ENCODE assay signal across 8 cellular contexts in the genomic region with DNA sequence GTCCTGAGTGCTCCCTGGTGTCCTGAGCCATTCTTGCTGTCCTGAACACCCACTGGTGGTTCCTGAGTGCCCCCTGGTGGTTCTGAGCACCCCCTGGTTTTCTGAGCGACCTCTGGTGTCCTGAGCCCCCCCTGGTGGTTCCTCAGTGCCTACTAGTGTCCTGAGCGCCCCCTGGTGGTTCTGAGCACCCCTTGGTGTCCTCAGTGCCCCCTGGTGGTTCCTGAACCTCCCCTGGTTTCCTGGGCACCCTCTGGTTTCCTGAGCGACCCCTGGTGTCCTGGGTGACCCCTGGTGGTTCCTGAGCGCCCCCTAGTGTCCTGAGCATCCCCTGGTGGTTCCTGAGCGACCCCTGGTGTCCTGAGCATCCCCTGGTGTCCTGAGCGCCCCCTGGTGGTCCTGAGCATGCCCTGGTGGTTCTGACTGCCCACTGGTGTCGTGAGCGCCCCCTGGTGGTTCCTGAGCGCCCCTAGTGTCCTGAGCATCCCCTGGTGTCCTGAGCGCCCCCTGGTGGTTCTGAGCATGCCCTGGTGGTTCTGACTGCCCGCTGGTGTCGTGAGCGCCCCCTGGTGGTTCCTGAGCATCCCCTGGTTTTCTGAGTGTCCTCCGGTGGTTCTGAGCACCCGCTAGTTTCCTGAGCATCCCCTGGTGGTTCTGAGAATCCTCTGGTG.
DNase-seq lines count a peak whose midpoint lies in the region; ATAC-seq, FAIRE-seq and TF ChIP-seq lines count a peak whose summit lies in the region.

No MANE protein-coding gene starts in this region.

- no peaks in the 10 kb centered on the region for H3K4me1 Mint-ChIP-seq in Calu3 (ENCODE audit: low read depth, unreplicated experiment)
- H3K4me1 Mint-ChIP-seq in activated CD4-positive, alpha-beta T cell treated with anti-CD3 and anti-CD28 coated beads, Interleukin-2, amount 10 ng/mL, durations not matched to agents 24 days and 14 days: peaks cover 42% of the 10 kb centered on the region

- no peak overlapping the region for H3K14ac ChIP-seq in H1 (ENCODE audit: insufficient read length)

- peaks cover 4% of the 10 kb centered on the region for H3K27me3 Mint-ChIP-seq in Calu3 (ENCODE audit: unreplicated experiment)
- no peaks in the 10 kb centered on the region for H3K27me3 Mint-ChIP-seq in activated CD4-positive, alpha-beta T cell treated with anti-CD3 and anti-CD28 coated beads, Interleukin-2, amount 10 ng/mL, durations not matched to agents 24 days and 14 days

- no peak overlapping the region for H3K27ac Mint-ChIP-seq in Calu3 (ENCODE audit: unreplicated experiment)
- peak overlapping the region; percentile 70 for H3K27ac Mint-ChIP-seq in activated CD4-positive, alpha-beta T cell treated with anti-CD3 and anti-CD28 coated beads, Interleukin-2, amount 10 ng/mL, durations not matched to agents 24 days and 14 days

- CTCF ChIA-PET in Calu3 (lab: Charles Lee) (no interaction called here), H1 (lab: Charles Lee; ENCODE audit: partially characterized antibody) (no interaction called here)

- no peak overlapping the region for H4K8ac ChIP-seq in H1 (ENCODE audit: extremely low read depth, insufficient read depth, low read length)

- no peak overlapping the region for H2BK5ac ChIP-seq in H1 (ENCODE audit: low read depth, low read length)

- H3K56ac ChIP-seq in H1 (replicated peaks; ENCODE audit: insufficient read length, low read depth, low read length): no peak overlapping the region

- ATAC-seq in GM21367 (IDR thresholded peaks at IDR 0.05; ENCODE audit: unreplicated experiment) (peak; percentile 52), psoas muscle (peak; percentile 36 to 80 (median 68)), gastrocnemius medialis (no peak), HG02884 (IDR thresholded peaks at IDR 0.05; ENCODE audit: unreplicated experiment) (no peak)

- DNase-seq in Calu3 (peak; percentile 37), Karpas-422 (peak; percentile 88), H1 (ENCODE audit: low read depth in 1 of 2, low spot score in 2 of 2) (peak in 1 of 2 experiments; percentile 36), psoas muscle (peak; percentile 39 to 67), gastrocnemius medialis (no peak)
- peak; percentile 96 for DNase-seq in activated CD4-positive, alpha-beta T cell treated with anti-CD3 and anti-CD28 coated beads, Interleukin-2, amount 10 ng/mL, durations not matched to agents 24 days and 14 days

- no peaks in the 10 kb centered on the region for H3K36me3 Mint-ChIP-seq in Calu3 (ENCODE audit: insufficient read depth, unreplicated experiment)
- H3K36me3 Mint-ChIP-seq in activated CD4-positive, alpha-beta T cell treated with anti-CD3 and anti-CD28 coated beads, Interleukin-2, amount 10 ng/mL, durations not matched to agents 24 days and 14 days (ENCODE audit: low read depth): no peaks in the 10 kb centered on the region

- POLR2A ChIA-PET in H1 (lab: Charles Lee; ENCODE audit: partially characterized antibody): no interaction called here

- H2BK120ac ChIP-seq in H1 (replicated peaks; ENCODE audit: low read depth, low read length): no peak overlapping the region

- H3K23ac ChIP-seq in H1 (ENCODE audit: insufficient read length): no peak overlapping the region

- H3K4me2 ChIP-seq in Karpas-422 (ENCODE audit: low read depth, low read length, poor library complexity, severe bottlenecking) (no peak overlapping the region), H1 (ENCODE audit: insufficient read depth in 1 of 2, low read depth in 2 of 2, low read length in 2 of 2) (no peak overlapping the region)

- no peak overlapping the region for H2AK5ac ChIP-seq in H1 (ENCODE audit: low read depth, low read length)

- H3K23me2 ChIP-seq in H1 (ENCODE audit: low read depth, low read length): no peaks in the 10 kb centered on the region

- H2AFZ ChIP-seq in Karpas-422 (ENCODE audit: low read length) (no peak overlapping the region), H1 (ENCODE audit: low read length) (no peak overlapping the region)

- peak; percentile 62 for TF ChIP-seq CTCF in Calu3 (IDR thresholded peaks at IDR 0.05; ENCODE audit: unreplicated experiment)
- peak; percentile 40 to 96 (median 44) for TF ChIP-seq CTCF in H1 (IDR thresholded peaks at IDR 0.05; ENCODE audit: control extremely low read depth in 1 of 3, insufficient read depth in 1 of 3, low read depth in 1 of 3, low read length in 3 of 3)
- TF ChIP-seq CTCF in psoas muscle (IDR thresholded peaks at IDR 0.05): peak; percentile 26
- TF ChIP-seq CTCF in gastrocnemius medialis (IDR thresholded peaks at IDR 0.05 in 4 of 5, conservative IDR thresholded peaks at IDR 0.05 in 1 of 5): peak in 2 of 5 experiments; percentile 21 to 50

- TF ChIP-seq RAD21 in H1 (IDR thresholded peaks at IDR 0.05 in 1 of 2, conservative IDR thresholded peaks at IDR 0.05 in 1 of 2; ENCODE audit: low read depth in 2 of 2, low read length in 2 of 2): peak in 1 of 2 experiments; percentile 23; a peak in 2 of 4 replicates

- H3K36me3 ChIP-seq in Karpas-422 (ENCODE audit: insufficient read depth, low read length) (no peaks in the 10 kb centered on the region), H1 (ENCODE audit: control insufficient read depth in 2 of 4, insufficient read depth in 4 of 4, low read length in 3 of 4) (no peaks in the 10 kb centered on the region), psoas muscle (ENCODE audit: insufficient read depth in 1 of 2, low read depth in 1 of 2) (no peaks in the 10 kb centered on the region), gastrocnemius medialis (no peaks in the 10 kb centered on the region)

- H2BK15ac ChIP-seq in H1 (ENCODE audit: low read length): no peak overlapping the region

- H4K91ac ChIP-seq in H1 (replicated peaks; ENCODE audit: insufficient read length, low read length): no peak overlapping the region

- no peak overlapping the region for H3K4me3 ChIP-seq in Karpas-422 (ENCODE audit: low read length)
- no peak overlapping the region for H3K4me3 ChIP-seq in H1 (ENCODE audit: extremely low read depth in 1 of 4, insufficient read depth in 2 of 4, low read depth in 3 of 4, low read length in 4 of 4)
- no peak overlapping the region for H3K4me3 ChIP-seq in psoas muscle
- H3K4me3 ChIP-seq in gastrocnemius medialis: no peak overlapping the region

- H3K9me3 Mint-ChIP-seq in Calu3 (ENCODE audit: low read depth, unreplicated experiment): peaks cover 2% of the 10 kb centered on the region
- H3K9me3 Mint-ChIP-seq in activated CD4-positive, alpha-beta T cell treated with anti-CD3 and anti-CD28 coated beads, Interleukin-2, amount 10 ng/mL, durations not matched to agents 24 days and 14 days: no peaks in the 10 kb centered on the region

- FAIRE-seq in H1 (lab: Jason Lieb, UNC): no peak

- H3K79me2 ChIP-seq in Karpas-422 (ENCODE audit: low read length) (no peaks in the 10 kb centered on the region), H1 (ENCODE audit: control insufficient read depth in 1 of 2, insufficient read depth in 2 of 2, low read length in 2 of 2) (no peaks in the 10 kb centered on the region)

- no TSS peak for BruUV-seq in Calu3 (replicated peaks; lab: Mats Ljungman, UMichigan)

- TF ChIP-seq POLR2A in H1 (IDR thresholded peaks at IDR 0.05; ENCODE audit: control extremely low read depth in 1 of 2, low read depth in 2 of 2, low read length in 2 of 2) (no peak), gastrocnemius medialis (IDR thresholded peaks at IDR 0.05) (no peak)

- in situ Hi-C loops in gastrocnemius medialis (cut with MboI; ENCODE audit: low sequenced_read_pairs in 4 of 4): no loop called here

- H3K4ac ChIP-seq in H1 (replicated peaks; ENCODE audit: insufficient read length, low read depth, low read length): no peak overlapping the region

- H3K4me3 Mint-ChIP-seq in Calu3 (ENCODE audit: low read depth, unreplicated experiment): no peak overlapping the region
- H3K4me3 Mint-ChIP-seq in activated CD4-positive, alpha-beta T cell treated with anti-CD3 and anti-CD28 coated beads, Interleukin-2, amount 10 ng/mL, durations not matched to agents 24 days and 14 days: peak overlapping the region; percentile 21

- TF ChIP-seq EP300 in H1 (IDR thresholded peaks at IDR 0.05; ENCODE audit: borderline replicate concordance in 1 of 2, low read depth in 2 of 2, low read length in 2 of 2): no peak

- 53% methylated on average over 4 of the region's 15 CpGs; no CpG with 5 or more reads in 1 of the 2 experiments for WGBS in H1 (ENCODE audit: extremely low coverage in 1 of 2, insufficient coverage in 1 of 2, insufficient read length in 1 of 2, insufficient replicate concordance in 2 of 2, low coverage in 1 of 2, low lambda C conversion rate in 2 of 2, missing lambda C conversion rate in 1 of 2), 2 experiments
- WGBS in psoas muscle, 3 donors: 55 to 66% (median 61%) methylated on average over 12 to 15 of the region's 15 CpGs

- H3K4me1 ChIP-seq in Karpas-422 (ENCODE audit: low read length) (no peaks in the 10 kb centered on the region), H1 (replicated peaks in 1 of 4; ENCODE audit: control insufficient read depth in 3 of 4, insufficient read depth in 4 of 4, low read length in 3 of 4) (no peaks in the 10 kb centered on the region), psoas muscle (no peaks in the 10 kb centered on the region), gastrocnemius medialis (no peaks in the 10 kb centered on the region)

- no peak overlapping the region for H4K5ac ChIP-seq in H1 (ENCODE audit: insufficient read length, low read depth, low read length)

- no peaks in the 10 kb centered on the region for H3K79me1 ChIP-seq in H1 (ENCODE audit: low read depth, low read length)

- H4K20me1 ChIP-seq in Karpas-422 (ENCODE audit: insufficient read depth, low read depth, low read length) (no peaks in the 10 kb centered on the region), H1 (replicated peaks in 1 of 2; ENCODE audit: control insufficient read depth in 1 of 2, insufficient read depth in 2 of 2, low read length in 2 of 2) (no peaks in the 10 kb centered on the region)

- H3K18ac ChIP-seq in H1 (ENCODE audit: extremely low read depth, low read length): no peak overlapping the region

- intact Hi-C loops in Calu3 (cut with micrococcal nuclease; ENCODE audit: unreplicated experiment) (no loop called here), psoas muscle (cut with DNase I) (loop anchor here in 1 of 2 donors (10.0 kb wide), 1 partner anchor 325 kb away; no protein-coding TSS in a partner anchor), gastrocnemius medialis (cut with DNase I; ENCODE audit: low total_unique reads) (no loop called here)
- intact Hi-C loops in activated CD4-positive, alpha-beta T cell treated with anti-CD3 and anti-CD28 coated beads, Interleukin-2, amount 10 ng/mL, durations not matched to agents 24 days and 14 days (cut with micrococcal nuclease): loop anchor here (2.0 to 5.0 kb wide), 3 partner anchors 25 to 322 kb away; no protein-coding TSS in a partner anchor

- H3K27ac ChIP-seq in Karpas-422 (ENCODE audit: low read length): no peak overlapping the region
- H3K27ac ChIP-seq in H1 (ENCODE audit: low read depth, low read length): no peak overlapping the region
- H3K27ac ChIP-seq in psoas muscle: no peak overlapping the region
- H3K27ac ChIP-seq in gastrocnemius medialis: no peak overlapping the region

- H3K9me2 ChIP-seq in Karpas-422 (replicated peaks; ENCODE audit: insufficient read depth, low read length): no peaks in the 10 kb centered on the region

- H3K9ac ChIP-seq in Karpas-422 (ENCODE audit: low read length) (no peak overlapping the region), H1 (replicated peaks in 1 of 4; ENCODE audit: extremely low read depth in 1 of 4, low read depth in 3 of 4, low read length in 3 of 4) (no peak overlapping the region)

- no peak overlapping the region for H2BK20ac ChIP-seq in H1 (ENCODE audit: low read length)

- H3K27me3 ChIP-seq in Karpas-422 (ENCODE audit: low read length) (no peaks in the 10 kb centered on the region), H1 (replicated peaks in 1 of 4; ENCODE audit: control insufficient read depth in 3 of 4, extremely low read depth in 1 of 4, insufficient read depth in 3 of 4, low read length in 3 of 4) (no peaks in the 10 kb centered on the region), psoas muscle (ENCODE audit: insufficient read depth in 3 of 3, low read length in 2 of 3) (no peaks in the 10 kb centered on the region), gastrocnemius medialis (no peaks in the 10 kb centered on the region)

- no peak overlapping the region for H2BK12ac ChIP-seq in H1 (ENCODE audit: low read depth, low read length)

- H3K9me3 ChIP-seq in Karpas-422 (ENCODE audit: low read length) (no peaks in the 10 kb centered on the region), H1 (ENCODE audit: insufficient read depth in 2 of 2, low read depth in 1 of 2, low read length in 1 of 2) (peaks cover 29 to 50% of the 10 kb centered on the region in 2 experiments), psoas muscle (no peaks in the 10 kb centered on the region), gastrocnemius medialis (no peaks in the 10 kb centered on the region)

Comparison
In these comparisons a context has a peak if more than half of its experiments do, and no peak if none do; other contexts are left out.
1. DNase-seq: peak in Calu3 (single experiment), Karpas-422 (single experiment), activated CD4-positive, alpha-beta T cell treated with anti-CD3 and anti-CD28 coated beads, Interleukin-2, amount 10 ng/mL, durations not matched to agents 24 days and 14 days (single experiment) and psoas muscle (2 of 2); none in gastrocnemius medialis (0 of 2).
2. ATAC-seq: peak in GM21367 (single experiment) and psoas muscle (4 of 4); none in gastrocnemius medialis (0 of 2) and HG02884 (single experiment).